1 cellular context compared by ENCODE assay signal in the genomic region with DNA sequence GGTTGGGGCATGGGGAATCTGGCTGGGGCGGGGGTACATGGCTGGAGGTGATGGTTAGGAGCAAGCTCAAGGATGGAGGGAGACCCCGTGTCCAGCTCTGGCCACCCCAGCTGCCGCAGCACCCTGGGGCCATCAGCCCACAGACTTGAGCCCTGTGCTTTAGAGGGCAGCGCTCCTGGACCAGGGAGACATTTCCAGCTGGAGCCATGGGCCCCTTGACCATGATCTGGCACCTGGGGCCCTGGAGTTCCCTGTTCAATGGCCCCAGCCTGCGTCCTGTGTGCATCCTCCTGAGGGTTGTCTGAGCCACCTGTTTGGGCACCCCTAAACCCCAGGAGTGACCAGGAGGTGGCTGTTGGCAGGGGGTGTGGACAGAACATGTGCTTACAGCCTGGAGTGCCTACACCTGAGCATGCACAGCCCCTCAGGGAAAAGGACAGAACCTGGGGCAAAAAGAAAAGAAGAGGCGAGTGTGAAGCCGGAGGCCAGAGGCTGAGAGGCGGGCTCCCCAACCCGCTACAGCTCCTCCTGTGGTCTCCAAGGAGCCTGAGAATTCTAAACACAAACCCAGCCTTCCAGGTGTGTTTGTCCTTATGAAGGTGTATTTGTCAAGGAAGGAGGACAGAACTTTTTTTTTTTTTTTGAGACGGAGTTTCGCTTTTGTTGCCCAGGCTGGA.
TF ChIP-seq lines count a peak whose summit lies in the region.

No MANE protein-coding gene starts in this region.

TF ChIP-seq in K562, 482 proteins besides CTCF, POLR2A, EP300 and RAD21 (continued from another document):
- TF ChIP-seq, protein P1, sequence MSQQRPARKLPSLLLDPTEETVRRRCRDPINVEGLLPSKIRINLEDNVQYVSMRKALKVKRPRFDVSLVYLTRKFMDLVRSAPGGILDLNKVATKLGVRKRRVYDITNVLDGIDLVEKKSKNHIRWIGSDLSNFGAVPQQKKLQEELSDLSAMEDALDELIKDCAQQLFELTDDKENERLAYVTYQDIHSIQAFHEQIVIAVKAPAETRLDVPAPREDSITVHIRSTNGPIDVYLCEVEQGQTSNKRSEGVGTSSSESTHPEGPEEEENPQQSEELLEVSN (IDR thresholded peaks at IDR 0.05; ENCODE audit: borderline replicate concordance in 1 of 2, extremely low read depth in 1 of 2, insufficient read depth in 1 of 2, insufficient read length in 1 of 2, low read depth in 1 of 2, low read length in 1 of 2, poor library complexity in 1 of 2, severe bottlenecking in 1 of 2) = peak in 1 of 2 experiments; percentile 13
- TF ChIP-seq RBFOX2 (IDR thresholded peaks at IDR 0.05; ENCODE audit: low read depth, low read length) = peak; percentile 67
- TF ChIP-seq, protein P2, sequence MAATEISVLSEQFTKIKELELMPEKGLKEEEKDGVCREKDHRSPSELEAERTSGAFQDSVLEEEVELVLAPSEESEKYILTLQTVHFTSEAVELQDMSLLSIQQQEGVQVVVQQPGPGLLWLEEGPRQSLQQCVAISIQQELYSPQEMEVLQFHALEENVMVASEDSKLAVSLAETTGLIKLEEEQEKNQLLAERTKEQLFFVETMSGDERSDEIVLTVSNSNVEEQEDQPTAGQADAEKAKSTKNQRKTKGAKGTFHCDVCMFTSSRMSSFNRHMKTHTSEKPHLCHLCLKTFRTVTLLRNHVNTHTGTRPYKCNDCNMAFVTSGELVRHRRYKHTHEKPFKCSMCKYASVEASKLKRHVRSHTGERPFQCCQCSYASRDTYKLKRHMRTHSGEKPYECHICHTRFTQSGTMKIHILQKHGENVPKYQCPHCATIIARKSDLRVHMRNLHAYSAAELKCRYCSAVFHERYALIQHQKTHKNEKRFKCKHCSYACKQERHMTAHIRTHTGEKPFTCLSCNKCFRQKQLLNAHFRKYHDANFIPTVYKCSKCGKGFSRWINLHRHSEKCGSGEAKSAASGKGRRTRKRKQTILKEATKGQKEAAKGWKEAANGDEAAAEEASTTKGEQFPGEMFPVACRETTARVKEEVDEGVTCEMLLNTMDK (IDR thresholded peaks at IDR 0.05; ENCODE audit: borderline replicate concordance, insufficient read depth, low read depth, low read length, poor library complexity, severe bottlenecking) = peak; percentile 30
- TF ChIP-seq, protein P3, sequence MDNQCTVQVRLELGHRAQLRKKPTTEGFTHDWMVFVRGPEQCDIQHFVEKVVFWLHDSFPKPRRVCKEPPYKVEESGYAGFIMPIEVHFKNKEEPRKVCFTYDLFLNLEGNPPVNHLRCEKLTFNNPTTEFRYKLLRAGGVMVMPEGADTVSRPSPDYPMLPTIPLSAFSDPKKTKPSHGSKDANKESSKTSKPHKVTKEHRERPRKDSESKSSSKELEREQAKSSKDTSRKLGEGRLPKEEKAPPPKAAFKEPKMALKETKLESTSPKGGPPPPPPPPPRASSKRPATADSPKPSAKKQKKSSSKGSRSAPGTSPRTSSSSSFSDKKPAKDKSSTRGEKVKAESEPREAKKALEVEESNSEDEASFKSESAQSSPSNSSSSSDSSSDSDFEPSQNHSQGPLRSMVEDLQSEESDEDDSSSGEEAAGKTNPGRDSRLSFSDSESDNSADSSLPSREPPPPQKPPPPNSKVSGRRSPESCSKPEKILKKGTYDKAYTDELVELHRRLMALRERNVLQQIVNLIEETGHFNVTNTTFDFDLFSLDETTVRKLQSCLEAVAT (IDR thresholded peaks at IDR 0.05) = 0 out of 4 replicates have a peak, but pooled peaks of 1 of the 2 experiments have one; percentile 16
